ENCODE assay signal across 12 cellular contexts in genomic region chr6:169141706-169142705, GRCh38.
DNase-seq lines count a peak whose midpoint lies in the region; ATAC-seq lines count a peak whose summit lies in the region.
"Had no signal": no experiment of that assay in that cellular context is flagged by ENCODE, and none has a peak within 500 bp of the region (broad histone marks: within the 10 kb centered on the region; RNA-seq: fewer than 3 reads in every experiment).

No MANE protein-coding gene starts in this region.

- H3K4me3 ChIP-seq in stomach smooth muscle (ENCODE audit: low read length in 2 of 2), result peak overlapping the region; percentile 15 to 49

- DNase-seq in MV-4-11 (lab: John Stamatoyannopoulos, UW), result peak; percentile 82
- DNase-seq in left lobe of liver (ENCODE audit: low spot score), result no peak
- DNase-seq in UCSD-AML1 (lab: John Stamatoyannopoulos, UW; ENCODE audit: unreplicated experiment), result no peak
- DNase-seq: activated CD8-positive, alpha-beta T cell treated with anti-CD3 and anti-CD28 coated beads, Interleukin-2, amount 10 ng/mL, durations not matched to agents 7 days and 5 days; DMS 273 treated with DMSO at 0.1 percent for 48 hours; NCI-H1694; small intestine had no signal

- H3K27me3 ChIP-seq in stomach smooth muscle (ENCODE audit: control insufficient read depth in 1 of 2, insufficient read depth in 2 of 2, low read length in 2 of 2), result no peaks in the 10 kb centered on the region

- H3K9me3 ChIP-seq in stomach smooth muscle (ENCODE audit: control insufficient read depth in 2 of 2, low read length in 2 of 2), result no peaks in the 10 kb centered on the region

- ATAC-seq in left lobe of liver, result peak; percentile 43
- no peak for ATAC-seq in GM18858 (IDR thresholded peaks at IDR 0.05; ENCODE audit: unreplicated experiment)
- ATAC-seq in GM18498 (IDR thresholded peaks at IDR 0.05; ENCODE audit: unreplicated experiment), result no peak
- no peak for ATAC-seq in GM18907 (IDR thresholded peaks at IDR 0.05; ENCODE audit: unreplicated experiment)
- ATAC-seq: activated CD8-positive, alpha-beta T cell treated with anti-CD3 and anti-CD28 coated beads, Interleukin-2, amount 10 ng/mL, durations not matched to agents 7 days and 5 days had no signal

- peak overlapping the region in 1 of 2 donors; percentile 8 for H3K9ac ChIP-seq in stomach smooth muscle (ENCODE audit: low read length in 2 of 2)

- H3K36me3 ChIP-seq in stomach smooth muscle (ENCODE audit: control insufficient read depth in 2 of 2, insufficient read depth in 2 of 2, low read length in 2 of 2), result no peaks in the 10 kb centered on the region

- H3K4me1 ChIP-seq in stomach smooth muscle (ENCODE audit: control insufficient read depth, insufficient read depth, low read length), result peaks cover 34% of the 10 kb centered on the region

- H3K27ac ChIP-seq in cingulate gyrus (ENCODE audit: low read depth, low read length) (peak overlapping the region; percentile 6), stomach smooth muscle (ENCODE audit: low read length) (peak overlapping the region; percentile 79)
